ENCODE assay signal across 13 cellular contexts in the genomic region with DNA sequence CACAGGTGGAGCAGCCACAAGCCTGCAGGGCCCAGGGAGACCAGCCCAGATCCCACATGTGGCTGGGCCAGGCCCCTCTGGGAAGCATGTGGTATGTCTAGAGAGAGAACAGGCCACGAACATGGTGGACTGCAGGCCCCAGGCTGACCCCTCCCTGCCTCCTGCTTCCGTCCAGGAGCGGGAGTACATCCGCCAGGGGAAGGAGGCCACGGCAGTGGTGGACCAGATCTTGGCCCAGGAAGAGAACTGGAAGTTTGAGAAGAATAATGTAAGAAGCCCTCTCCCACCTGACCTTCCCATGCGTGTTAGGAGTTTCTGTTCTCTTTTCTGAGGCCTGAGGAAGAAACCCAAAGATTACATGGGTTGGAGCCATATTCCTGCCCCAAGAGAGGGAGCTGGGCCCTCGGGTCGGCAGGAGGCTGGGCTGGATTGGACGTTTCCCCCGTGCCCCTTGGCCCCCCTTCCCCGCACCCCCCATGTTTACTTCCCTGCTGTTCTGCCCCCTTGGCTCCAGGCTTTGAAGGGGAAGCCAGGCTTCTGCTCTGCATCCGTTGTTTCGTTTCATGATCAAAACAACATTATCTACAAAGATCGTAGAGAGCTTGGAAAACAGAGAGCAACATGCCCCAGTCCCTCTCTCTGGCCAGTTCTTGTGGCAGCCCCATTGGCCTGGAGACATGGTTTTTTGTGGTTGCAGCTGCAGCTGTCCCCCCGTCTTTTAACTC. TPM values are rescaled to one million over a fixed set of nuclear protein-coding genes. Genes with fewer than 3 reads are reported as not detected.
A peak's percentile ranks its signal among the peaks of the same experiment; 100 is the strongest.
DNase-seq lines count a peak whose midpoint lies in the region; ATAC-seq and TF ChIP-seq lines count a peak whose summit lies in the region.
"Had no signal": no experiment of that assay in that cellular context is flagged by ENCODE, and none has a peak within 500 bp of the region (broad histone marks: within the 10 kb centered on the region; RNA-seq: fewer than 3 reads in every experiment).

No MANE protein-coding gene starts in this region.

- H3K4me3 ChIP-seq in Peyer's patch (no peak overlapping the region), gastroesophageal sphincter (no peak overlapping the region), prostate gland (no peak overlapping the region)

- peak overlapping the region in 3 of 4 donors; percentile 50 to 62 (median 54) for H3K27ac ChIP-seq in Peyer's patch
- peak overlapping the region in 3 of 4 donors; percentile 67 to 74 (median 72) for H3K27ac ChIP-seq in gastroesophageal sphincter
- H3K27ac ChIP-seq in prostate gland = peak overlapping the region; percentile 30 to 37
- H3K27ac ChIP-seq: VCaP had no signal

- TF ChIP-seq POLR2A in Peyer's patch (IDR thresholded peaks at IDR 0.05) (no peak), gastroesophageal sphincter (IDR thresholded peaks at IDR 0.05) (no peak), prostate gland (IDR thresholded peaks at IDR 0.05) (no peak)

- H3K4me3 Mint-ChIP-seq in CD14-positive monocyte = peak overlapping the region; percentile 45 to 70
- H3K4me3 Mint-ChIP-seq: activated T-cell treated with anti-CD3 and anti-CD28 coated beads, Interleukin-2, amount 50 U/mL, for 72 hours had no signal

- H3K4me1 ChIP-seq in Peyer's patch = peaks cover 0 to 22% (median 4%) of the 10 kb centered on the region in 4 donors
- peaks cover 0 to 63% (median 14%) of the 10 kb centered on the region in 3 donors for H3K4me1 ChIP-seq in gastroesophageal sphincter
- peaks cover 11% of the 10 kb centered on the region for H3K4me1 ChIP-seq in prostate gland (replicated peaks)
- H3K4me1 ChIP-seq: BE2C had no signal

- no peaks in the 10 kb centered on the region for H3K9me3 ChIP-seq in Peyer's patch
- H3K9me3 ChIP-seq in gastroesophageal sphincter = no peaks in the 10 kb centered on the region
- H3K9me3 ChIP-seq in prostate gland = no peaks in the 10 kb centered on the region
- H3K9me3 ChIP-seq: BE2C had no signal

- peaks cover 56 to 78% of the 10 kb centered on the region in 2 donors for H3K36me3 Mint-ChIP-seq in CD14-positive monocyte

- peak; percentile 25 for ATAC-seq in gastroesophageal sphincter
- ATAC-seq: activated T-cell treated with anti-CD3 and anti-CD28 coated beads, Interleukin-2, amount 50 U/mL, for 72 hours; HCT116 had no signal

- no peaks in the 10 kb centered on the region for H3K27me3 ChIP-seq in Peyer's patch
- H3K27me3 ChIP-seq in gastroesophageal sphincter = no peaks in the 10 kb centered on the region
- no peaks in the 10 kb centered on the region for H3K27me3 ChIP-seq in prostate gland (replicated peaks; ENCODE audit: insufficient read depth)
- H3K27me3 ChIP-seq: BE2C had no signal

- intact Hi-C loops in CD14-positive monocyte (cut with micrococcal nuclease) (no loop called here), prostate gland (cut with DNase I) (no loop called here)

- no peaks in the 10 kb centered on the region for H3K9me3 Mint-ChIP-seq in CD14-positive monocyte
- H3K9me3 Mint-ChIP-seq: activated T-cell treated with anti-CD3 and anti-CD28 coated beads, Interleukin-2, amount 50 U/mL, for 72 hours had no signal

- H3K4me1 Mint-ChIP-seq in CD14-positive monocyte = peaks cover 15% of the 10 kb centered on the region

- peaks cover 4 to 8% (median 4%) of the 10 kb centered on the region in 3 donors for H3K27me3 Mint-ChIP-seq in CD14-positive monocyte (ENCODE audit: low read depth in 3 of 3)

- H3K27ac Mint-ChIP-seq in CD14-positive monocyte = peak overlapping the region in 5 of 7 donors; percentile 19 to 80 (median 69)
- H3K27ac Mint-ChIP-seq: activated T-cell treated with anti-CD3 and anti-CD28 coated beads, Interleukin-2, amount 50 U/mL, for 72 hours had no signal

- H3K36me3 ChIP-seq in Peyer's patch = peaks cover 0 to 78% (median 0%) of the 10 kb centered on the region in 3 donors
- H3K36me3 ChIP-seq in gastroesophageal sphincter = peaks cover 0 to 88% of the 10 kb centered on the region in 2 donors
- H3K36me3 ChIP-seq in prostate gland = no peaks in the 10 kb centered on the region

- WGBS in gastroesophageal sphincter (ENCODE audit: low coverage in 1 of 2), 2 donors = 42 to 62% methylated on average over 4 to 8 of the region's 15 CpGs
- WGBS in prostate gland = 42% methylated on average over 15 of the region's 15 CpGs

- DNase-seq in CD14-positive monocyte (ENCODE audit: low spot score) (no peak), Peyer's patch (no peak), prostate gland (ENCODE audit: low spot score) (no peak), occipital lobe (lab: John Stamatoyannopoulos, UW) (no peak), iPS-NIHi11 (ENCODE audit: low spot score) (no peak), KBM-7 (no peak)
- DNase-seq in activated effector memory CD4-positive, alpha-beta T cell treated with Interleukin-2 at 50 U/mL for 16 hours = no peak
- DNase-seq: activated T-cell treated with anti-CD3 and anti-CD28 coated beads, Interleukin-2, amount 50 U/mL, for 72 hours; BE2C; NCI-H345 had no signal

- no peak for TF ChIP-seq EP300 in gastroesophageal sphincter (IDR thresholded peaks at IDR 0.05)

- TF ChIP-seq CTCF in CD14-positive monocyte (IDR thresholded peaks at IDR 0.05) (no peak), Peyer's patch (IDR thresholded peaks at IDR 0.05) (no peak), gastroesophageal sphincter (IDR thresholded peaks at IDR 0.05) (no peak), prostate gland (IDR thresholded peaks at IDR 0.05) (no peak)

- in situ Hi-C loops in KBM-7 (cut with MboI; ENCODE audit: low pct_unique_long_range_greater_than_20kb, low sequenced_read_pairs) = loop anchor here (25.0 kb wide), 1 partner anchor 97 kb away; no protein-coding TSS in a partner anchor

RNA-seq across cellular contexts. Expression of a gene that starts 5.7 kb away (rescaled TPM):
- polyA plus RNA-seq in CD14-positive monocyte = not detected
- 1 to 10 TPM in 2 of 4 donors, under 1 TPM in 1, not detected in 1; 0.53 to 1.9 (median 1.1) TPM for total RNA-seq in Peyer's patch
- 1 to 10 TPM in 3 of 4 donors, under 1 TPM in 1; 0.25 to 3.6 (median 1.5) TPM for total RNA-seq in gastroesophageal sphincter
- total RNA-seq in prostate gland = 10 to 100 TPM in 1 of 2 donors, 1 to 10 TPM in 1; 4.3 to 44.3 TPM
- total RNA-seq in occipital lobe = 0.47 TPM

RNA-seq across cellular contexts. Expression of a gene that starts 8.8 kb away (rescaled TPM):
- polyA plus RNA-seq in CD14-positive monocyte = not detected
- total RNA-seq in Peyer's patch (10 to 100 TPM in 1 of 4 donors, 1 to 10 TPM in 3; 1.4 to 28.1 (median 1.8) TPM), gastroesophageal sphincter (10 to 100 TPM in 1 of 4 donors, 1 to 10 TPM in 3; 6.7 to 11.7 (median 7.5) TPM), prostate gland (1 to 10 TPM; 2.7 to 5.8 TPM), occipital lobe (2.2 TPM)

RNA-seq across cellular contexts. Expression of a gene that starts 22.5 kb away (rescaled TPM):
- polyA plus RNA-seq in CD14-positive monocyte = 10 to 100 TPM; 35.1 to 45.3 TPM
- 100 to 1,000 TPM; 102 to 212 (median 145) TPM for total RNA-seq in Peyer's patch
- total RNA-seq in gastroesophageal sphincter = 10 to 100 TPM; 24.5 to 41.4 (median 27.5) TPM
- total RNA-seq in prostate gland = 100 to 1,000 TPM in 1 of 2 donors, 10 to 100 TPM in 1; 52.5 to 202 TPM
- total RNA-seq in occipital lobe = 16.2 TPM

RNA-seq across cellular contexts. Expression of a gene that starts 28.4 kb away (rescaled TPM):
- 1 to 10 TPM; 8.3 to 9.2 TPM for polyA plus RNA-seq in CD14-positive monocyte
- total RNA-seq in Peyer's patch = 10 to 100 TPM; 15.7 to 72.3 (median 65.1) TPM
- total RNA-seq in gastroesophageal sphincter = 10 to 100 TPM in 3 of 4 donors, 1 to 10 TPM in 1; 9.9 to 13.6 (median 11.1) TPM
- 10 to 100 TPM; 44.6 to 50.0 TPM for total RNA-seq in prostate gland
- 8.9 TPM for total RNA-seq in occipital lobe

RNA-seq across cellular contexts. Expression of a gene that starts 32.7 kb away (rescaled TPM):
- polyA plus RNA-seq in CD14-positive monocyte = not detected
- 100 to 1,000 TPM in 3 of 4 donors, 10 to 100 TPM in 1; 71.8 to 161 (median 125) TPM for total RNA-seq in Peyer's patch
- 10 to 100 TPM in 1 of 4 donors, 1 to 10 TPM in 3; 2.7 to 12.2 (median 8.6) TPM for total RNA-seq in gastroesophageal sphincter
- total RNA-seq in prostate gland = 100 to 1,000 TPM in 1 of 2 donors, 10 to 100 TPM in 1; 69.0 to 108 TPM
- total RNA-seq in occipital lobe = 8.1 TPM
- total RNA-seq: activated T-cell treated with anti-CD3 and anti-CD28 coated beads, Interleukin-2, amount 50 U/mL, for 72 hours had no signal
